1 cellular context compared by ENCODE assay signal in the genomic region with DNA sequence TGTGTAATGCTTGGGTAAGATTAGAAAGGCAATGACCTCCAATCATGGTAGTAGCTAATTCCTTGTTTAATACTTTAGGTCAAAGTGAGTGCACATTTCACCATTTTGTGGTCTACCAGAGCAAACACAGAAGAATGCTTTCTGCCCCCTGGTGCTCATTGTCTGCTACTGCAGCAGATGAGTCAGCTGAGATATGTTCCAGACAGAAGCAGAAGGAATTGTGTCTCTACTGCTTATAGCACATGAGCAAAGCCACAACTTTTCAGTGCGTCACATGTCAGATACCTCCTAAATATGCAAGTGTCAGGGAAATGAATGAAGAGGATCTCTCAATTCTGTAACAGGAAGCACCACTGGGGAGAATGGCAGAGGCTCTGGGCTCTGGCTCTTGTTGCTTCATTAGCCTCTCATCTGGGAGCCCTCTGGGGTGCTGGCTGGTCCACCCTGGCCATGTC.
A peak's percentile ranks its signal among the peaks of the same experiment; 100 is the strongest.
TF ChIP-seq lines count a peak whose summit lies in the region.

No MANE protein-coding gene starts in this region.

TF ChIP-seq in HepG2, 621 proteins besides CTCF, POLR2A, EP300 and RAD21 (continued from another document and continues in another):
- TF ChIP-seq, protein P1, sequence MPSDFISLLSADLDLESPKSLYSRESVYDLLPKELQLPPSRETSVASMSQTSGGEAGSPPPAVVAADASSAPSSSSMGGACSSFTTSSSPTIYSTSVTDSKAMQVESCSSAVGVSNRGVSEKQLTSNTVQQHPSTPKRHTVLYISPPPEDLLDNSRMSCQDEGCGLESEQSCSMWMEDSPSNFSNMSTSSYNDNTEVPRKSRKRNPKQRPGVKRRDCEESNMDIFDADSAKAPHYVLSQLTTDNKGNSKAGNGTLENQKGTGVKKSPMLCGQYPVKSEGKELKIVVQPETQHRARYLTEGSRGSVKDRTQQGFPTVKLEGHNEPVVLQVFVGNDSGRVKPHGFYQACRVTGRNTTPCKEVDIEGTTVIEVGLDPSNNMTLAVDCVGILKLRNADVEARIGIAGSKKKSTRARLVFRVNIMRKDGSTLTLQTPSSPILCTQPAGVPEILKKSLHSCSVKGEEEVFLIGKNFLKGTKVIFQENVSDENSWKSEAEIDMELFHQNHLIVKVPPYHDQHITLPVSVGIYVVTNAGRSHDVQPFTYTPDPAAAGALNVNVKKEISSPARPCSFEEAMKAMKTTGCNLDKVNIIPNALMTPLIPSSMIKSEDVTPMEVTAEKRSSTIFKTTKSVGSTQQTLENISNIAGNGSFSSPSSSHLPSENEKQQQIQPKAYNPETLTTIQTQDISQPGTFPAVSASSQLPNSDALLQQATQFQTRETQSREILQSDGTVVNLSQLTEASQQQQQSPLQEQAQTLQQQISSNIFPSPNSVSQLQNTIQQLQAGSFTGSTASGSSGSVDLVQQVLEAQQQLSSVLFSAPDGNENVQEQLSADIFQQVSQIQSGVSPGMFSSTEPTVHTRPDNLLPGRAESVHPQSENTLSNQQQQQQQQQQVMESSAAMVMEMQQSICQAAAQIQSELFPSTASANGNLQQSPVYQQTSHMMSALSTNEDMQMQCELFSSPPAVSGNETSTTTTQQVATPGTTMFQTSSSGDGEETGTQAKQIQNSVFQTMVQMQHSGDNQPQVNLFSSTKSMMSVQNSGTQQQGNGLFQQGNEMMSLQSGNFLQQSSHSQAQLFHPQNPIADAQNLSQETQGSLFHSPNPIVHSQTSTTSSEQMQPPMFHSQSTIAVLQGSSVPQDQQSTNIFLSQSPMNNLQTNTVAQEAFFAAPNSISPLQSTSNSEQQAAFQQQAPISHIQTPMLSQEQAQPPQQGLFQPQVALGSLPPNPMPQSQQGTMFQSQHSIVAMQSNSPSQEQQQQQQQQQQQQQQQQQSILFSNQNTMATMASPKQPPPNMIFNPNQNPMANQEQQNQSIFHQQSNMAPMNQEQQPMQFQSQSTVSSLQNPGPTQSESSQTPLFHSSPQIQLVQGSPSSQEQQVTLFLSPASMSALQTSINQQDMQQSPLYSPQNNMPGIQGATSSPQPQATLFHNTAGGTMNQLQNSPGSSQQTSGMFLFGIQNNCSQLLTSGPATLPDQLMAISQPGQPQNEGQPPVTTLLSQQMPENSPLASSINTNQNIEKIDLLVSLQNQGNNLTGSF (CRISPR knock-in tag; IDR thresholded peaks at IDR 0.05) = no peak
- TF ChIP-seq ZFP41 (CRISPR knock-in tag; IDR thresholded peaks at IDR 0.05; ENCODE audit: borderline replicate concordance) = no peak
- peak; percentile 40; the same call in 1 of the 2 replicates for TF ChIP-seq THAP11 (CRISPR knock-in tag; IDR thresholded peaks at IDR 0.05)
- TF ChIP-seq KDM5B (CRISPR knock-in tag; IDR thresholded peaks at IDR 0.05; ENCODE audit: borderline replicate concordance) = no peak
- peak; percentile 42; the same call in 1 of the 2 replicates for TF ChIP-seq FOXA3 (CRISPR knock-in tag; IDR thresholded peaks at IDR 0.05)
- no peak for TF ChIP-seq POLR2AphosphoS2 (IDR thresholded peaks at IDR 0.05; ENCODE audit: low read depth, low read length)
- TF ChIP-seq NFYB (CRISPR knock-in tag; IDR thresholded peaks at IDR 0.05) = no peak
- TF ChIP-seq, protein P2, sequence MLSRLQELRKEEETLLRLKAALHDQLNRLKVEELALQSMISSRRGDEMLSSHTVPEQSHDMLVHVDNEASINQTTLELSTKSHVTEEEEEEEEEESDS (CRISPR knock-in tag; IDR thresholded peaks at IDR 0.05; ENCODE audit: borderline replicate concordance) = no peak
- no peak for TF ChIP-seq ZNF552 (CRISPR knock-in tag; IDR thresholded peaks at IDR 0.05; ENCODE audit: borderline replicate concordance)
- TF ChIP-seq RFX1 (IDR thresholded peaks at IDR 0.05) = no peak
- TF ChIP-seq, protein P3, sequence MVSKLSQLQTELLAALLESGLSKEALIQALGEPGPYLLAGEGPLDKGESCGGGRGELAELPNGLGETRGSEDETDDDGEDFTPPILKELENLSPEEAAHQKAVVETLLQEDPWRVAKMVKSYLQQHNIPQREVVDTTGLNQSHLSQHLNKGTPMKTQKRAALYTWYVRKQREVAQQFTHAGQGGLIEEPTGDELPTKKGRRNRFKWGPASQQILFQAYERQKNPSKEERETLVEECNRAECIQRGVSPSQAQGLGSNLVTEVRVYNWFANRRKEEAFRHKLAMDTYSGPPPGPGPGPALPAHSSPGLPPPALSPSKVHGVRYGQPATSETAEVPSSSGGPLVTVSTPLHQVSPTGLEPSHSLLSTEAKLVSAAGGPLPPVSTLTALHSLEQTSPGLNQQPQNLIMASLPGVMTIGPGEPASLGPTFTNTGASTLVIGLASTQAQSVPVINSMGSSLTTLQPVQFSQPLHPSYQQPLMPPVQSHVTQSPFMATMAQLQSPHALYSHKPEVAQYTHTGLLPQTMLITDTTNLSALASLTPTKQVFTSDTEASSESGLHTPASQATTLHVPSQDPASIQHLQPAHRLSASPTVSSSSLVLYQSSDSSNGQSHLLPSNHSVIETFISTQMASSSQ (IDR thresholded peaks at IDR 0.05; ENCODE audit: low read depth) = no peak
- TF ChIP-seq, protein P3 (CRISPR knock-in tag; IDR thresholded peaks at IDR 0.05; ENCODE audit: borderline replicate concordance) = no peak
- TF ChIP-seq ZNF235 (CRISPR knock-in tag; IDR thresholded peaks at IDR 0.05; ENCODE audit: borderline replicate concordance) = no peak
- TF ChIP-seq RBFOX2 (IDR thresholded peaks at IDR 0.05; ENCODE audit: low read depth, low read length) = no peak
- no peak for TF ChIP-seq ZBTB20 (CRISPR knock-in tag; IDR thresholded peaks at IDR 0.05; ENCODE audit: borderline replicate concordance, low read depth)
- no peak for TF ChIP-seq HNRNPK (IDR thresholded peaks at IDR 0.05; ENCODE audit: low read depth, low read length, poor library complexity, severe bottlenecking)
- no peak for TF ChIP-seq NFE2L1 (CRISPR knock-in tag; IDR thresholded peaks at IDR 0.05; ENCODE audit: borderline replicate concordance)
- no peak for TF ChIP-seq ZC3H4 (CRISPR knock-in tag; IDR thresholded peaks at IDR 0.05; ENCODE audit: borderline replicate concordance)
- 0 out of 2 replicates have a peak, but pooled peaks have one; percentile 27 for TF ChIP-seq CBX5 (CRISPR knock-in tag; IDR thresholded peaks at IDR 0.05; ENCODE audit: borderline replicate concordance)
- TF ChIP-seq ZNF34 (CRISPR knock-in tag; IDR thresholded peaks at IDR 0.05; ENCODE audit: borderline replicate concordance) = no peak
- TF ChIP-seq ZNF430 (CRISPR knock-in tag; IDR thresholded peaks at IDR 0.05) = peak; percentile 75
- no peak for TF ChIP-seq MYC (CRISPR knock-in tag; IDR thresholded peaks at IDR 0.05; ENCODE audit: borderline replicate concordance)
- no peak; the same call in 1 of the 2 replicates for TF ChIP-seq RXRB (CRISPR knock-in tag; IDR thresholded peaks at IDR 0.05; ENCODE audit: borderline replicate concordance)
- TF ChIP-seq, protein P4, sequence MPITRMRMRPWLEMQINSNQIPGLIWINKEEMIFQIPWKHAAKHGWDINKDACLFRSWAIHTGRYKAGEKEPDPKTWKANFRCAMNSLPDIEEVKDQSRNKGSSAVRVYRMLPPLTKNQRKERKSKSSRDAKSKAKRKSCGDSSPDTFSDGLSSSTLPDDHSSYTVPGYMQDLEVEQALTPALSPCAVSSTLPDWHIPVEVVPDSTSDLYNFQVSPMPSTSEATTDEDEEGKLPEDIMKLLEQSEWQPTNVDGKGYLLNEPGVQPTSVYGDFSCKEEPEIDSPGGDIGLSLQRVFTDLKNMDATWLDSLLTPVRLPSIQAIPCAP (CRISPR knock-in tag; IDR thresholded peaks at IDR 0.05; ENCODE audit: low read depth) = no peak
- TF ChIP-seq, protein P5, sequence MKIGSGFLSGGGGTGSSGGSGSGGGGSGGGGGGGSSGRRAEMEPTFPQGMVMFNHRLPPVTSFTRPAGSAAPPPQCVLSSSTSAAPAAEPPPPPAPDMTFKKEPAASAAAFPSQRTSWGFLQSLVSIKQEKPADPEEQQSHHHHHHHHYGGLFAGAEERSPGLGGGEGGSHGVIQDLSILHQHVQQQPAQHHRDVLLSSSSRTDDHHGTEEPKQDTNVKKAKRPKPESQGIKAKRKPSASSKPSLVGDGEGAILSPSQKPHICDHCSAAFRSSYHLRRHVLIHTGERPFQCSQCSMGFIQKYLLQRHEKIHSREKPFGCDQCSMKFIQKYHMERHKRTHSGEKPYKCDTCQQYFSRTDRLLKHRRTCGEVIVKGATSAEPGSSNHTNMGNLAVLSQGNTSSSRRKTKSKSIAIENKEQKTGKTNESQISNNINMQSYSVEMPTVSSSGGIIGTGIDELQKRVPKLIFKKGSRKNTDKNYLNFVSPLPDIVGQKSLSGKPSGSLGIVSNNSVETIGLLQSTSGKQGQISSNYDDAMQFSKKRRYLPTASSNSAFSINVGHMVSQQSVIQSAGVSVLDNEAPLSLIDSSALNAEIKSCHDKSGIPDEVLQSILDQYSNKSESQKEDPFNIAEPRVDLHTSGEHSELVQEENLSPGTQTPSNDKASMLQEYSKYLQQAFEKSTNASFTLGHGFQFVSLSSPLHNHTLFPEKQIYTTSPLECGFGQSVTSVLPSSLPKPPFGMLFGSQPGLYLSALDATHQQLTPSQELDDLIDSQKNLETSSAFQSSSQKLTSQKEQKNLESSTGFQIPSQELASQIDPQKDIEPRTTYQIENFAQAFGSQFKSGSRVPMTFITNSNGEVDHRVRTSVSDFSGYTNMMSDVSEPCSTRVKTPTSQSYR (CRISPR knock-in tag; IDR thresholded peaks at IDR 0.05; ENCODE audit: borderline replicate concordance) = no peak
- no peak for TF ChIP-seq ZNF816 (CRISPR knock-in tag; IDR thresholded peaks at IDR 0.05; ENCODE audit: borderline replicate concordance)
- no peak for TF ChIP-seq SRSF4 (IDR thresholded peaks at IDR 0.05; ENCODE audit: low read depth, low read length, poor library complexity, severe bottlenecking)
- TF ChIP-seq, protein P6, sequence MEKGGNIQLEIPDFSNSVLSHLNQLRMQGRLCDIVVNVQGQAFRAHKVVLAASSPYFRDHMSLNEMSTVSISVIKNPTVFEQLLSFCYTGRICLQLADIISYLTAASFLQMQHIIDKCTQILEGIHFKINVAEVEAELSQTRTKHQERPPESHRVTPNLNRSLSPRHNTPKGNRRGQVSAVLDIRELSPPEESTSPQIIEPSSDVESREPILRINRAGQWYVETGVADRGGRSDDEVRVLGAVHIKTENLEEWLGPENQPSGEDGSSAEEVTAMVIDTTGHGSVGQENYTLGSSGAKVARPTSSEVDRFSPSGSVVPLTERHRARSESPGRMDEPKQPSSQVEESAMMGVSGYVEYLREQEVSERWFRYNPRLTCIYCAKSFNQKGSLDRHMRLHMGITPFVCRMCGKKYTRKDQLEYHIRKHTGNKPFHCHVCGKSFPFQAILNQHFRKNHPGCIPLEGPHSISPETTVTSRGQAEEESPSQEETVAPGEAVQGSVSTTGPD (CRISPR knock-in tag; IDR thresholded peaks at IDR 0.05) = no peak
- TF ChIP-seq ZNF333 (CRISPR knock-in tag; IDR thresholded peaks at IDR 0.05; ENCODE audit: borderline replicate concordance) = no peak
- no peak for TF ChIP-seq KDM6A (CRISPR knock-in tag; IDR thresholded peaks at IDR 0.05; ENCODE audit: low read depth)
- no peak for TF ChIP-seq FOXK2 (IDR thresholded peaks at IDR 0.05)
- no peak for TF ChIP-seq KLF9 (CRISPR knock-in tag; IDR thresholded peaks at IDR 0.05; ENCODE audit: low read depth)
- TF ChIP-seq KAT7 (CRISPR knock-in tag; IDR thresholded peaks at IDR 0.05; ENCODE audit: borderline replicate concordance) = no peak
- no peak for TF ChIP-seq NFYC (CRISPR knock-in tag; IDR thresholded peaks at IDR 0.05)
- no peak for TF ChIP-seq NONO (IDR thresholded peaks at IDR 0.05)
- TF ChIP-seq NONO (CRISPR knock-in tag; conservative IDR thresholded peaks at IDR 0.05) = no peak
- TF ChIP-seq, protein P7, sequence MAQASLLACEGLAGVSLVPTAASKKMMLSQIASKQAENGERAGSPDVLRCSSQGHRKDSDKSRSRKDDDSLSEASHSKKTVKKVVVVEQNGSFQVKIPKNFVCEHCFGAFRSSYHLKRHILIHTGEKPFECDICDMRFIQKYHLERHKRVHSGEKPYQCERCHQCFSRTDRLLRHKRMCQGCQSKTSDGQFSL (CRISPR knock-in tag; IDR thresholded peaks at IDR 0.05) = no peak
- no peak for TF ChIP-seq ZNF530 (CRISPR knock-in tag; IDR thresholded peaks at IDR 0.05; ENCODE audit: low read depth)
- TF ChIP-seq CEBPG (CRISPR knock-in tag; IDR thresholded peaks at IDR 0.05) = peak; percentile 20; the same call in 1 of the 2 replicates
- TF ChIP-seq, protein P8, sequence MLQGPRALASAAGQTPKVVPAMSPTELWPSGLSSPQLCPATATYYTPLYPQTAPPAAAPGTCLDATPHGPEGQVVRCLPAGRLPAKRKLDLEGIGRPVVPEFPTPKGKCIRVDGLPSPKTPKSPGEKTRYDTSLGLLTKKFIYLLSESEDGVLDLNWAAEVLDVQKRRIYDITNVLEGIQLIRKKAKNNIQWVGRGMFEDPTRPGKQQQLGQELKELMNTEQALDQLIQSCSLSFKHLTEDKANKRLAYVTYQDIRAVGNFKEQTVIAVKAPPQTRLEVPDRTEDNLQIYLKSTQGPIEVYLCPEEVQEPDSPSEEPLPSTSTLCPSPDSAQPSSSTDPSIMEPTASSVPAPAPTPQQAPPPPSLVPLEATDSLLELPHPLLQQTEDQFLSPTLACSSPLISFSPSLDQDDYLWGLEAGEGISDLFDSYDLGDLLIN (CRISPR knock-in tag; IDR thresholded peaks at IDR 0.05; ENCODE audit: borderline replicate concordance) = no peak
- TF ChIP-seq EED (CRISPR knock-in tag; IDR thresholded peaks at IDR 0.05) = no peak
- no peak for TF ChIP-seq HNRNPH1 (optimal IDR thresholded peaks at IDR 0.05; ENCODE audit: low read depth, low read length)
- no peak; the same call in 1 of the 2 replicates for TF ChIP-seq ZNF558 (CRISPR knock-in tag; IDR thresholded peaks at IDR 0.05; ENCODE audit: borderline replicate concordance)
- no peak for TF ChIP-seq ZNF260 (CRISPR knock-in tag; IDR thresholded peaks at IDR 0.05; ENCODE audit: borderline replicate concordance, low read depth)
- TF ChIP-seq SNAI1 (CRISPR knock-in tag; IDR thresholded peaks at IDR 0.05; ENCODE audit: borderline replicate concordance) = no peak
- TF ChIP-seq, protein P9, sequence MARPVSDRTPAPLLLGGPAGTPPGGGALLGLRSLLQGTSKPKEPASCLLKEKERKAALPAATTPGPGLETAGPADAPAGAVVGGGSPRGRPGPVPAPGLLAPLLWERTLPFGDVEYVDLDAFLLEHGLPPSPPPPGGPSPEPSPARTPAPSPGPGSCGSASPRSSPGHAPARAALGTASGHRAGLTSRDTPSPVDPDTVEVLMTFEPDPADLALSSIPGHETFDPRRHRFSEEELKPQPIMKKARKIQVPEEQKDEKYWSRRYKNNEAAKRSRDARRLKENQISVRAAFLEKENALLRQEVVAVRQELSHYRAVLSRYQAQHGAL (CRISPR knock-in tag; IDR thresholded peaks at IDR 0.05; ENCODE audit: not compliant biosample characterization) = no peak
